12 cellular contexts compared by ENCODE assay signal in genomic region chr10:101019440-101019703, GRCh38. TPM values are rescaled to one million over a fixed set of nuclear protein-coding genes. Genes with fewer than 3 reads are reported as not detected.
DNase-seq lines count a peak whose midpoint lies in the region; ATAC-seq and TF ChIP-seq lines count a peak whose summit lies in the region.
"Had no signal": no experiment of that assay in that cellular context is flagged by ENCODE, and none has a peak within 500 bp of the region (broad histone marks: within the 10 kb centered on the region; RNA-seq: fewer than 3 reads in every experiment).

No MANE protein-coding gene starts in this region.

- no peak overlapping the region for H3K9ac ChIP-seq in smooth muscle cell (ENCODE audit: low read depth)
- H3K9ac ChIP-seq: SK-N-SH had no signal

- H3K36me3 Mint-ChIP-seq in T-helper 17 cell (ENCODE audit: low read depth), result peaks cover 8% of the 10 kb centered on the region

- H4K20me1 ChIP-seq in smooth muscle cell (ENCODE audit: low read depth), result no peaks in the 10 kb centered on the region

- no peak for TF ChIP-seq EP300 in suprapubic skin (IDR thresholded peaks at IDR 0.05)

- H3K79me2 ChIP-seq in smooth muscle cell (ENCODE audit: low read depth), result no peaks in the 10 kb centered on the region

- peak overlapping the region; percentile 68 for H3K4me3 Mint-ChIP-seq in T-helper 17 cell
- H3K4me3 Mint-ChIP-seq: neural crest cell had no signal

- no peaks in the 10 kb centered on the region for H3K4me1 ChIP-seq in smooth muscle cell (ENCODE audit: low read depth)
- peaks cover 10% of the 10 kb centered on the region for H3K4me1 ChIP-seq in suprapubic skin
- H3K4me1 ChIP-seq: adrenal gland had no signal

- 51% methylated on average over 2 of the region's 2 CpGs for WGBS in smooth muscle cell (ENCODE audit: low lambda C conversion rate)
- WGBS in suprapubic skin, result 71% methylated on average over 2 of the region's 2 CpGs

- H2AFZ ChIP-seq in smooth muscle cell (ENCODE audit: low read depth), result no peak overlapping the region

- H3K27me3 ChIP-seq in smooth muscle cell (ENCODE audit: low read depth), result peaks cover 26% of the 10 kb centered on the region
- H3K27me3 ChIP-seq in suprapubic skin, result peaks cover 10% of the 10 kb centered on the region
- H3K27me3 ChIP-seq: adrenal gland had no signal

- H3K27ac ChIP-seq in smooth muscle cell (ENCODE audit: low read depth) (no peak overlapping the region), suprapubic skin (no peak overlapping the region)
- H3K27ac ChIP-seq: 22Rv1, adrenal gland, epithelial cell of prostate, thoracic aorta had no signal

- no peak for TF ChIP-seq CTCF in smooth muscle cell (IDR thresholded peaks at IDR 0.05; ENCODE audit: borderline replicate concordance, insufficient read depth, poor library complexity, severe bottlenecking)
- TF ChIP-seq CTCF in suprapubic skin (IDR thresholded peaks at IDR 0.05), result no peak

- no peak for TF ChIP-seq POLR2A in suprapubic skin (IDR thresholded peaks at IDR 0.05)

- DNase-seq in SKM-1 (lab: John Stamatoyannopoulos, UW; ENCODE audit: unreplicated experiment) (peak; percentile 40), SKM-1 treated with dmso at 0.1 percent for 144 hours (lab: John Stamatoyannopoulos, UW; ENCODE audit: unreplicated experiment) (no peak), T-helper 17 cell (no peak), smooth muscle cell (lab: John Stamatoyannopoulos, UW; ENCODE audit: unreplicated experiment) (no peak), NCI-H2081 (lab: John Stamatoyannopoulos, UW) (no peak), suprapubic skin (ENCODE audit: low spot score in 2 of 2) (no peak)

- no peaks in the 10 kb centered on the region for H3K36me3 ChIP-seq in smooth muscle cell (ENCODE audit: low read depth)
- H3K36me3 ChIP-seq in suprapubic skin, result no peaks in the 10 kb centered on the region
- H3K36me3 ChIP-seq: adrenal gland, thoracic aorta had no signal

- no peaks in the 10 kb centered on the region for H3F3A ChIP-seq in smooth muscle cell (ENCODE audit: low read depth)

- H3K9me3 ChIP-seq in T-helper 17 cell (ENCODE audit: control insufficient read depth, low read length, poor library complexity, severe bottlenecking) (no peaks in the 10 kb centered on the region), smooth muscle cell (replicated peaks; ENCODE audit: low read depth) (no peaks in the 10 kb centered on the region), suprapubic skin (no peaks in the 10 kb centered on the region)
- H3K9me3 ChIP-seq: adrenal gland, SK-N-SH, thoracic aorta had no signal

- peaks cover 5% of the 10 kb centered on the region for H3K4me1 Mint-ChIP-seq in T-helper 17 cell

- ATAC-seq in T-helper 17 cell, result no peak

- no peak overlapping the region for H3K27ac Mint-ChIP-seq in T-helper 17 cell

- peak overlapping the region; percentile 74 for H3K4me2 ChIP-seq in smooth muscle cell
- H3K4me2 ChIP-seq: SK-N-SH had no signal

- no peak overlapping the region for H3K4me3 ChIP-seq in smooth muscle cell
- H3K4me3 ChIP-seq in suprapubic skin, result no peak overlapping the region
- H3K4me3 ChIP-seq: adrenal gland had no signal

- peaks cover 52% of the 10 kb centered on the region for H3K27me3 Mint-ChIP-seq in T-helper 17 cell

RNA-seq across cellular contexts. Expression of gene PDZD7, which starts 11.6 kb away (rescaled TPM):
- total RNA-seq in T-helper 17 cell (1 to 10 TPM in 1 of 2 donors, under 1 TPM in 1; 0.65 to 1.1 TPM), smooth muscle cell (2.0 and 4.5 TPM in 2 replicates), suprapubic skin (1 to 10 TPM; 1.2 to 6.0 (median 1.8) TPM)
- polyA plus RNA-seq in smooth muscle cell, result 0.93 and 4.2 TPM in 2 replicates

RNA-seq across cellular contexts. Expression of gene SFXN3, which starts 11.7 kb away (rescaled TPM):
- total RNA-seq in T-helper 17 cell (10 to 100 TPM; 40.8 to 51.5 TPM), smooth muscle cell (79.1 and 86.9 TPM in 2 replicates), suprapubic skin (100 to 1,000 TPM in 1 of 4 donors, 10 to 100 TPM in 3; 57.6 to 296 (median 74.3) TPM)
- 92.1 and 120 TPM in 2 replicates for polyA plus RNA-seq in smooth muscle cell

RNA-seq across cellular contexts. Expression of gene LZTS2, which starts 19.8 kb away (rescaled TPM):
- total RNA-seq in T-helper 17 cell (10 to 100 TPM; 16.0 to 23.4 TPM), smooth muscle cell (54.9 and 57.9 TPM in 2 replicates), suprapubic skin (10 to 100 TPM; 51.9 to 88.8 (median 61.2) TPM)
- 96.2 and 103 TPM in 2 replicates for polyA plus RNA-seq in smooth muscle cell

RNA-seq across cellular contexts. Expression of gene TWNK, which starts 32.0 kb away (rescaled TPM):
- 1 to 10 TPM; 3.8 to 5.7 TPM for total RNA-seq in T-helper 17 cell
- total RNA-seq in smooth muscle cell, result 2.0 and 2.3 TPM in 2 replicates
- 2.5 and 3.9 TPM in 2 replicates for polyA plus RNA-seq in smooth muscle cell
- total RNA-seq in suprapubic skin, result 1 to 10 TPM; 7.6 to 9.0 (median 8.1) TPM

RNA-seq across cellular contexts. Expression of gene MRPL43, which starts 32.1 kb away (rescaled TPM):
- total RNA-seq in T-helper 17 cell (10 to 100 TPM; 30.8 to 39.0 TPM), smooth muscle cell (59.3 and 89.9 TPM in 2 replicates), suprapubic skin (10 to 100 TPM; 54.2 to 89.1 (median 62.7) TPM)
- 104 and 120 TPM in 2 replicates for polyA plus RNA-seq in smooth muscle cell
